In genomic region chr17:57987582-57988300, GRCh38 we compare ENCODE assay signal across 8 cellular contexts. TPM values are rescaled to one million over a fixed set of nuclear protein-coding genes. Genes with fewer than 3 reads are reported as not detected.
DNase-seq lines count a peak whose midpoint lies in the region; ATAC-seq and TF ChIP-seq lines count a peak whose summit lies in the region.

VEZF1 (minus strand) TSS chr17:57988254; CDS start chr17:57988111, 143 bp downstream.

- H3K36me3 ChIP-seq in CD8-positive, alpha-beta T cell (ENCODE audit: insufficient read depth, low read length), result no peaks in the 10 kb centered on the region
- no peaks in the 10 kb centered on the region for H3K36me3 ChIP-seq in neural progenitor cell
- H3K36me3 ChIP-seq in stomach, result peaks cover 0 to 8% (median 4%) of the 10 kb centered on the region in 4 donors

- H3K36me3 Mint-ChIP-seq in CD8-positive, alpha-beta T cell, result peaks cover 22% of the 10 kb centered on the region
- H3K36me3 Mint-ChIP-seq in neural progenitor cell, result peaks cover 7% of the 10 kb centered on the region

- no peaks in the 10 kb centered on the region for H3K27me3 ChIP-seq in CD8-positive, alpha-beta T cell (ENCODE audit: insufficient read depth, low read length)
- H3K27me3 ChIP-seq in neural progenitor cell (no peaks in the 10 kb centered on the region), stomach (no peaks in the 10 kb centered on the region)

- peak within 1 kb of the TSS; percentile 57 for H3K27ac ChIP-seq in CD8-positive, alpha-beta T cell (ENCODE audit: low read depth, low read length)
- H3K27ac ChIP-seq in neural progenitor cell, result peak within 1 kb of the TSS; percentile 98
- H3K27ac ChIP-seq in stomach, result peak within 1 kb of the TSS; percentile 97 to 100 (median 98)

- peaks cover 63% of the 10 kb centered on the region for H3K4me1 Mint-ChIP-seq in CD8-positive, alpha-beta T cell (ENCODE audit: low read depth)
- H3K4me1 Mint-ChIP-seq in neural progenitor cell, result peaks cover 78% of the 10 kb centered on the region

- H3K9ac ChIP-seq in neural progenitor cell, result peak within 1 kb of the TSS; percentile 91

- H3K79me2 ChIP-seq in neural progenitor cell (ENCODE audit: low read depth), result peaks cover 50% of the 10 kb centered on the region

- no peaks in the 10 kb centered on the region for H3K9me3 Mint-ChIP-seq in CD8-positive, alpha-beta T cell
- H3K9me3 Mint-ChIP-seq in neural progenitor cell, result no peaks in the 10 kb centered on the region

- TF ChIP-seq EP300 in stomach (IDR thresholded peaks at IDR 0.05), result no peak

- H3F3A ChIP-seq in neural progenitor cell (ENCODE audit: low read depth), result peaks cover 79% of the 10 kb centered on the region

- H3K27me3 Mint-ChIP-seq in CD8-positive, alpha-beta T cell (ENCODE audit: low read depth), result no peaks in the 10 kb centered on the region
- peaks cover 2% of the 10 kb centered on the region for H3K27me3 Mint-ChIP-seq in neural progenitor cell (ENCODE audit: insufficient read depth, low read depth)

- no peak for TF ChIP-seq POLR2A in stomach (IDR thresholded peaks at IDR 0.05)

- CTCF ChIA-PET in CD8-positive, alpha-beta T cell (lab: Charles Lee), result interaction anchor here (3.1 to 4.6 kb wide), 2 partner anchors 9 to 12 kb away, joined by 16 to 53 read pairs; no protein-coding TSS in a partner anchor

- H3K27ac Mint-ChIP-seq in CD8-positive, alpha-beta T cell, result peak within 1 kb of the TSS; percentile 93
- peak within 1 kb of the TSS; percentile 99 for H3K27ac Mint-ChIP-seq in neural progenitor cell

- H3K4me3 Mint-ChIP-seq in CD8-positive, alpha-beta T cell, result peak within 1 kb of the TSS; percentile 94
- peak within 1 kb of the TSS; percentile 98 for H3K4me3 Mint-ChIP-seq in neural progenitor cell

- H4K20me1 ChIP-seq in neural progenitor cell (ENCODE audit: low read depth), result peaks cover 44% of the 10 kb centered on the region

- H2AFZ ChIP-seq in neural progenitor cell (replicated peaks), result peak within 1 kb of the TSS; percentile 26

- 0 to 1% (median 0%) methylated on average over 36 to 74 of the region's 74 CpGs for WGBS in stomach, 5 donors

- intact Hi-C loops in CD8-positive, alpha-beta T cell (cut with DNase I, micrococcal nuclease), result loop anchor here (1.0 to 5.0 kb wide), 8 partner anchors 8 to 900 kb away; partner anchors contain the start of genes MRPS23 (in 2 of the 2), SRSF1 (in 2 of the 2), AKAP1 (in 1 of the 2) and DYNLL2 (in 1 of the 2)
- intact Hi-C loops in stomach (cut with DNase I; ENCODE audit: low total_unique reads), result no loop called here

- DNase-seq in CD8-positive, alpha-beta T cell, result peak; percentile 53 to 91 (median 79)
- DNase-seq in RPMI8226 (peak; percentile 84), activated gamma-delta T cell (lab: John Stamatoyannopoulos, UW) (peak; percentile 75), foreskin fibroblast (peak; percentile 62 to 88), neural progenitor cell (ENCODE audit: low spot score) (peak; percentile 95), stomach (peak; percentile 78)

- POLR2A ChIA-PET in CD8-positive, alpha-beta T cell (lab: Charles Lee), result interaction anchor here (0.9 to 3.1 kb wide), 6 partner anchors 11 to 138 kb away, joined by 3 to 24 read pairs (median 8); partner anchors contain the start of genes MRPS23 and SRSF1

- peak within 1 kb of the TSS; percentile 94 for H3K4me2 ChIP-seq in neural progenitor cell

- H3K9me3 ChIP-seq in CD8-positive, alpha-beta T cell (ENCODE audit: low read length), result no peaks in the 10 kb centered on the region
- H3K9me3 ChIP-seq in neural progenitor cell (ENCODE audit: low read depth) (no peaks in the 10 kb centered on the region), stomach (no peaks in the 10 kb centered on the region)

- H3K4me3 ChIP-seq in CD8-positive, alpha-beta T cell (ENCODE audit: low read depth, low read length), result peak within 1 kb of the TSS; percentile 90
- peak within 1 kb of the TSS; percentile 76 to 77 for H3K4me3 ChIP-seq in foreskin fibroblast (ENCODE audit: low read depth in 1 of 2, low read length in 2 of 2)
- H3K4me3 ChIP-seq in neural progenitor cell, result peak within 1 kb of the TSS; percentile 69
- H3K4me3 ChIP-seq in stomach, result peak within 1 kb of the TSS; percentile 77 to 85 (median 82)

- peak; percentile 67 for ATAC-seq in CD8-positive, alpha-beta T cell
- ATAC-seq in GM19438 (IDR thresholded peaks at IDR 0.05; ENCODE audit: low read depth, unreplicated experiment), result peak; percentile 54
- ATAC-seq in HG03571 (IDR thresholded peaks at IDR 0.05; ENCODE audit: unreplicated experiment), result peak; percentile 56

- no peak for TF ChIP-seq CTCF in CD8-positive, alpha-beta T cell (IDR thresholded peaks at IDR 0.05)
- TF ChIP-seq CTCF in foreskin fibroblast (IDR thresholded peaks at IDR 0.05; ENCODE audit: low read depth, low read length) (no peak), neural progenitor cell (IDR thresholded peaks at IDR 0.05) (no peak), stomach (IDR thresholded peaks at IDR 0.05) (no peak)

- H3K4me1 ChIP-seq in CD8-positive, alpha-beta T cell (ENCODE audit: insufficient read depth, low read length), result peaks cover 49% of the 10 kb centered on the region
- H3K4me1 ChIP-seq in neural progenitor cell, result peaks cover 60% of the 10 kb centered on the region
- peaks cover 34 to 67% (median 48%) of the 10 kb centered on the region in 4 donors for H3K4me1 ChIP-seq in stomach

RNA-seq across cellular contexts. Expression of gene VEZF1, which starts in this region (rescaled TPM):
- total RNA-seq in CD8-positive, alpha-beta T cell, result 10 to 100 TPM; 45.2 to 46.6 TPM
- total RNA-seq in neural progenitor cell (ENCODE audit: low replicate concordance) (90.4 and 103 TPM in 2 replicates), stomach (100 to 1,000 TPM in 1 of 5 donors, 10 to 100 TPM in 3, 1 to 10 TPM in 1; 7.8 to 103 (median 31.0) TPM)
- polyA plus RNA-seq in stomach, result 10 to 100 TPM; 15.8 to 27.2 (median 19.7) TPM

Comparison
In these comparisons a context has a peak if more than half of its experiments do, and no peak if none do; other contexts are left out.
1. Peak in every context shown above with its lines: DNase-seq, ATAC-seq, H3K4me3 ChIP-seq and H3K27ac ChIP-seq.